8 cellular contexts compared by ENCODE assay signal in genomic region chr6:13485923-13486557, GRCh38. TPM values are rescaled to one million over a fixed set of nuclear protein-coding genes. Genes with fewer than 3 reads are reported as not detected.
A peak's percentile ranks its signal among the peaks of the same experiment; 100 is the strongest.
DNase-seq lines count a peak whose midpoint lies in the region; TF ChIP-seq lines count a peak whose summit lies in the region.

No MANE protein-coding gene starts in this region.

- H3K4me3 Mint-ChIP-seq in endothelial cell (ENCODE audit: unreplicated experiment) (peak overlapping the region; percentile 99), mesothelial cell of epicardium (peak overlapping the region; percentile 78)

- peak; percentile 31 for DNase-seq in NCI-H345 (lab: John Stamatoyannopoulos, UW)
- no peak for DNase-seq in NCI-H345 treated with DMSO at 0.1 percent for 48 hours (lab: John Stamatoyannopoulos, UW; ENCODE audit: unreplicated experiment)
- peak; percentile 47 for DNase-seq in NCI-H1694 treated with DMSO at 0.1 percent for 48 hours (lab: John Stamatoyannopoulos, UW)
- DNase-seq in activated CD4-positive, alpha-beta T cell treated with anti-CD3 and anti-CD28 coated beads for 4 hours: peak; percentile 43
- peak; percentile 25 for DNase-seq in endothelial cell (ENCODE audit: low spot score)
- DNase-seq in mesothelial cell of epicardium (ENCODE audit: low spot score in 2 of 2, unreplicated experiment in 2 of 2): no peak
- DNase-seq in activated CD4-positive, CD25-positive, alpha-beta regulatory T cell treated with anti-CD3 and anti-CD28 coated beads, Interleukin-2, amount 50 U/mL, for 72 hours: no peak

- peak overlapping the region; percentile 44 for H3K27ac Mint-ChIP-seq in endothelial cell (ENCODE audit: unreplicated experiment)
- H3K27ac Mint-ChIP-seq in mesothelial cell of epicardium: no peak overlapping the region

- peak overlapping the region; percentile 72 for H3K27ac ChIP-seq in subcutaneous abdominal adipose tissue (ENCODE audit: low read depth, low read length)

- peak overlapping the region; percentile 86 to 99 (median 96) for H3K4me3 ChIP-seq in subcutaneous abdominal adipose tissue (ENCODE audit: low read depth in 1 of 5, low read length in 5 of 5)

- H3K4me1 Mint-ChIP-seq in endothelial cell (ENCODE audit: unreplicated experiment): peaks cover 45% of the 10 kb centered on the region
- peaks cover 16% of the 10 kb centered on the region for H3K4me1 Mint-ChIP-seq in mesothelial cell of epicardium

- H3K9me3 Mint-ChIP-seq in endothelial cell (ENCODE audit: unreplicated experiment) (no peaks in the 10 kb centered on the region), mesothelial cell of epicardium (no peaks in the 10 kb centered on the region)

- H3K36me3 Mint-ChIP-seq in endothelial cell (ENCODE audit: low read depth, unreplicated experiment): peaks cover 26% of the 10 kb centered on the region
- H3K36me3 Mint-ChIP-seq in mesothelial cell of epicardium: no peaks in the 10 kb centered on the region

- H3K9me3 ChIP-seq in subcutaneous abdominal adipose tissue (ENCODE audit: control insufficient read depth in 5 of 5, low read length in 5 of 5): no peaks in the 10 kb centered on the region

- TF ChIP-seq CTCF in endothelial cell (IDR thresholded peaks at IDR 0.05; ENCODE audit: unreplicated experiment): no peak
- no peak for TF ChIP-seq CTCF in mesothelial cell of epicardium (IDR thresholded peaks at IDR 0.05; ENCODE audit: unreplicated experiment)

- H3K27me3 ChIP-seq in subcutaneous abdominal adipose tissue (ENCODE audit: control insufficient read depth in 5 of 5, insufficient read depth in 4 of 5, low read length in 5 of 5): no peaks in the 10 kb centered on the region

- peaks cover 11 to 60% (median 52%) of the 10 kb centered on the region in 5 donors for H3K4me1 ChIP-seq in subcutaneous abdominal adipose tissue (ENCODE audit: control insufficient read depth in 5 of 5, insufficient read depth in 5 of 5, low read length in 5 of 5)

- H3K9ac ChIP-seq in subcutaneous abdominal adipose tissue (ENCODE audit: low read length in 5 of 5): peak overlapping the region in 4 of 5 donors; percentile 42 to 76 (median 64)

- H3K36me3 ChIP-seq in subcutaneous abdominal adipose tissue (ENCODE audit: control insufficient read depth in 5 of 5, insufficient read depth in 5 of 5, low read length in 5 of 5): no peaks in the 10 kb centered on the region

- peaks cover 13% of the 10 kb centered on the region for H3K27me3 Mint-ChIP-seq in endothelial cell (ENCODE audit: unreplicated experiment)
- H3K27me3 Mint-ChIP-seq in mesothelial cell of epicardium (ENCODE audit: low read depth): peaks cover 49% of the 10 kb centered on the region

RNA-seq across cellular contexts. Expression of gene GFOD1, which starts 1.4 kb away (rescaled TPM):
- total RNA-seq in endothelial cell (ENCODE audit: unreplicated experiment): 47.6 TPM
- 3.5 to 4.8 TPM (median 4.0 TPM) in 3 replicates for total RNA-seq in mesothelial cell of epicardium

Comparison
In these comparisons a context has a peak if more than half of its experiments do, and no peak if none do; other contexts are left out.
1. DNase-seq: peak in NCI-H345 (single experiment), NCI-H1694 treated with DMSO at 0.1 percent for 48 hours (single experiment), activated CD4-positive, alpha-beta T cell treated with anti-CD3 and anti-CD28 coated beads for 4 hours (2 of 2) and endothelial cell (single experiment); none in NCI-H345 treated with DMSO at 0.1 percent for 48 hours (single experiment), mesothelial cell of epicardium (0 of 2) and activated CD4-positive, CD25-positive, alpha-beta regulatory T cell treated with anti-CD3 and anti-CD28 coated beads, Interleukin-2, amount 50 U/mL, for 72 hours (single experiment).